8 cellular contexts compared by ENCODE assay signal in genomic region chr6:149545754-149546471, GRCh38. TPM values are rescaled to one million over a fixed set of nuclear protein-coding genes. Genes with fewer than 3 reads are reported as not detected.
DNase-seq lines count a peak whose midpoint lies in the region; ATAC-seq and TF ChIP-seq lines count a peak whose summit lies in the region.

TSS of gene PPIL4 (minus strand) at chr6:149546043. CDS start at chr6:149546005, 38 bp downstream.

- CTCF ChIA-PET in BJ (lab: Yijun Ruan, JAX) = interaction anchor here (0.6 to 2.5 kb wide), 7 partner anchors 8 to 289 kb away, joined by 3 to 29 read pairs (median 3); no protein-coding TSS in a partner anchor

- no peaks in the 10 kb centered on the region for H3K27me3 ChIP-seq in BJ (ENCODE audit: control insufficient read depth, insufficient read depth, low read length)
- no peaks in the 10 kb centered on the region for H3K27me3 ChIP-seq in layer of hippocampus (ENCODE audit: control insufficient read depth, insufficient read depth, low read length)

- DNase-seq in BJ (ENCODE audit: low read depth) (peak; percentile 74), NCI-H524 (lab: John Stamatoyannopoulos, UW) (peak; percentile 88 to 94)
- DNase-seq in activated CD4-positive, alpha-beta T cell treated with anti-CD3 and anti-CD28 coated beads for 4 hours = peak; percentile 96
- DNase-seq in stimulated activated CD4-positive, alpha-beta T cell treated with anti-CD3 and anti-CD28 coated beads, Interleukin-1b, Interleukin-23, amount 100 ng/mL, for 4 hours (ENCODE audit: low read depth in 2 of 2) = peak; percentile 94 to 96

- peak; percentile 85 for TF ChIP-seq CTCF in BJ (IDR thresholded peaks at IDR 0.05; ENCODE audit: insufficient read depth, low read depth, low read length)

- H3K27ac ChIP-seq in cingulate gyrus (ENCODE audit: low read depth, low read length) (peak within 1 kb of the TSS; percentile 93), layer of hippocampus (ENCODE audit: low read depth, low read length) (peak within 1 kb of the TSS; percentile 93)

- H3K4me3 ChIP-seq in BJ (ENCODE audit: low read depth, low read length) = peak within 1 kb of the TSS; percentile 63

- POLR2A ChIA-PET in BJ (lab: Charles Lee) = interaction anchor here (0.6 kb wide), 1 partner anchor 93 kb away, joined by 5 read pairs; no protein-coding TSS in a partner anchor

- TF ChIP-seq POLR2A in GM19193 (IDR thresholded peaks at IDR 0.05; ENCODE audit: extremely low read depth, insufficient read depth, insufficient read length) = peak; percentile 84

- peak; percentile 94 for ATAC-seq in HG03439 (IDR thresholded peaks at IDR 0.05; ENCODE audit: unreplicated experiment)

- H3K36me3 ChIP-seq in BJ (ENCODE audit: control insufficient read depth, insufficient read depth, low read length) = no peaks in the 10 kb centered on the region

RNA-seq across cellular contexts. Expression of gene PPIL4, which starts in this region (rescaled TPM):
- 2.6 and 7.4 TPM in 2 replicates for polyA plus RNA-seq in BJ (2011; rRNA removed)
- polyA minus RNA-seq in BJ (2011; rRNA and poly(A)+ RNA removed) = 2.9 and 3.8 TPM in 2 replicates

Comparison
In these comparisons a context has a peak if more than half of its experiments do, and no peak if none do; other contexts are left out.
1. Peak in every context shown above with its lines: DNase-seq, ATAC-seq, H3K4me3 ChIP-seq and H3K27ac ChIP-seq.